In genomic region chr1:105830614-105831146, GRCh38 we compare ENCODE assay signal across 1 cellular context.
TF ChIP-seq lines count a peak whose summit lies in the region.

No MANE protein-coding gene starts in this region.

TF ChIP-seq in H1, 55 proteins besides CTCF, POLR2A, EP300 and RAD21 (continued from another document):
- TF ChIP-seq HDAC6 (IDR thresholded peaks at IDR 0.05; ENCODE audit: low read depth, low read length) (no peak), PHF8 (conservative IDR thresholded peaks at IDR 0.05; ENCODE audit: low read depth, low read length) (no peak), KDM4A (IDR thresholded peaks at IDR 0.05; ENCODE audit: low read depth, low read length, severe bottlenecking) (no peak)
